In genomic region chr3:156674046-156674910, GRCh38 we compare ENCODE assay signal across 8 cellular contexts. TPM values are rescaled to one million over a fixed set of nuclear protein-coding genes. Genes with fewer than 3 reads are reported as not detected.
DNase-seq lines count a peak whose midpoint lies in the region; ATAC-seq and TF ChIP-seq lines count a peak whose summit lies in the region.

A gene with protein sequence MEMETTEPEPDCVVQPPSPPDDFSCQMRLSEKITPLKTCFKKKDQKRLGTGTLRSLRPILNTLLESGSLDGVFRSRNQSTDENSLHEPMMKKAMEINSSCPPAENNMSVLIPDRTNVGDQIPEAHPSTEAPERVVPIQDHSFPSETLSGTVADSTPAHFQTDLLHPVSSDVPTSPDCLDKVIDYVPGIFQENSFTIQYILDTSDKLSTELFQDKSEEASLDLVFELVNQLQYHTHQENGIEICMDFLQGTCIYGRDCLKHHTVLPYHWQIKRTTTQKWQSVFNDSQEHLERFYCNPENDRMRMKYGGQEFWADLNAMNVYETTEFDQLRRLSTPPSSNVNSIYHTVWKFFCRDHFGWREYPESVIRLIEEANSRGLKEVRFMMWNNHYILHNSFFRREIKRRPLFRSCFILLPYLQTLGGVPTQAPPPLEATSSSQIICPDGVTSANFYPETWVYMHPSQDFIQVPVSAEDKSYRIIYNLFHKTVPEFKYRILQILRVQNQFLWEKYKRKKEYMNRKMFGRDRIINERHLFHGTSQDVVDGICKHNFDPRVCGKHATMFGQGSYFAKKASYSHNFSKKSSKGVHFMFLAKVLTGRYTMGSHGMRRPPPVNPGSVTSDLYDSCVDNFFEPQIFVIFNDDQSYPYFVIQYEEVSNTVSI (plus strand): TSS chr3:156674590. CDS start chr3:156677698, 3,108 bp downstream.

- H3K27me3 ChIP-seq in GM23338 (ENCODE audit: insufficient read depth): peaks cover 16% of the 10 kb centered on the region; the same call in 1 of the 2 replicates
- no peaks in the 10 kb centered on the region for H3K27me3 ChIP-seq in naive thymus-derived CD4-positive, alpha-beta T cell (ENCODE audit: control insufficient read depth in 2 of 2, insufficient read depth in 2 of 2, low read length in 2 of 2)

- peaks cover 13% of the 10 kb centered on the region; the same call in 1 of the 2 replicates for H4K20me1 ChIP-seq in GM23338 (replicated peaks; ENCODE audit: insufficient read depth)

- H3K9me2 ChIP-seq in GM23338 (ENCODE audit: insufficient read depth): no peaks in the 10 kb centered on the region

- DNase-seq in EH (ENCODE audit: low read depth): peak; percentile 98
- peak; percentile 95 for DNase-seq in GM23338 (ENCODE audit: low spot score)
- peak; percentile 98 for DNase-seq in LHCN-M2 (ENCODE audit: low read depth)
- DNase-seq in RPMI7951 (ENCODE audit: low read depth): peak; percentile 98
- DNase-seq in activated T-helper 1 cell treated with anti-CD3 and anti-CD28 coated beads, Interleukin-2, amount 50 U/mL, for 16 hours (ENCODE audit: low read depth in 1 of 2, low spot score in 1 of 2): peak; percentile 99 to 100
- peak; percentile 99 for DNase-seq in fibroblast of gingiva (ENCODE audit: low read depth)
- peak; percentile 95 to 100 (median 98) for DNase-seq in naive thymus-derived CD4-positive, alpha-beta T cell
- DNase-seq in stimulated activated naive B cell treated with anti-CD40 and anti-IgM and Interleukin-4, amounts not matched to agents 10 μg/mL and 1 μg/mL and 100 μg/mL, for 72 hours: peak; percentile 100

- H3K36me3 Mint-ChIP-seq in GM23338 (ENCODE audit: low read depth): peaks cover 13% of the 10 kb centered on the region
- peaks cover 5 to 36% (median 12%) of the 10 kb centered on the region in 5 donors for H3K36me3 Mint-ChIP-seq in naive thymus-derived CD4-positive, alpha-beta T cell
- H3K36me3 Mint-ChIP-seq in stimulated activated naive B cell treated with anti-CD40 and anti-IgM and Interleukin-4, amounts not matched to agents 10 μg/mL and 1 μg/mL and 100 μg/mL, for 72 hours: peaks cover 20% of the 10 kb centered on the region in 2 donors

- POLR2A ChIA-PET in naive thymus-derived CD4-positive, alpha-beta T cell (lab: Charles Lee): interaction anchor here (0.6 to 5.0 kb wide), 24 partner anchors 9 to 501 kb away, joined by 3 to 46 read pairs (median 4); partner anchors contain the start of genes CCNL1 and SSR3

- peaks cover 22% of the 10 kb centered on the region for H3K4me1 Mint-ChIP-seq in GM23338
- H3K4me1 Mint-ChIP-seq in naive thymus-derived CD4-positive, alpha-beta T cell: peaks cover 34 to 44% (median 39%) of the 10 kb centered on the region in 7 donors
- H3K4me1 Mint-ChIP-seq in stimulated activated naive B cell treated with anti-CD40 and anti-IgM and Interleukin-4, amounts not matched to agents 10 μg/mL and 1 μg/mL and 100 μg/mL, for 72 hours: peaks cover 19 to 37% of the 10 kb centered on the region in 2 donors

- H3K36me3 ChIP-seq in GM23338 (ENCODE audit: insufficient read depth): peaks cover 11% of the 10 kb centered on the region
- peaks cover 0 to 13% (median 9%) of the 10 kb centered on the region in 3 experiments for H3K36me3 ChIP-seq in naive thymus-derived CD4-positive, alpha-beta T cell (ENCODE audit: control insufficient read depth in 2 of 3, insufficient read depth in 3 of 3, low read length in 3 of 3)

- CTCF ChIA-PET in naive thymus-derived CD4-positive, alpha-beta T cell (lab: Charles Lee): interaction anchor here (0.8 to 1.3 kb wide), 3 partner anchors 406 to 409 kb away, joined by 3 to 9 read pairs (median 5); no protein-coding TSS in a partner anchor

- intact Hi-C loops in naive thymus-derived CD4-positive, alpha-beta T cell (cut with micrococcal nuclease): loop anchor here (1.0 to 10.0 kb wide), 24 partner anchors 10 to 1971 kb away; partner anchors contain the start of genes CCNL1 (in 2 of the 2), SLC33A1 (in 2 of the 2), SSR3 (in 2 of the 2) and C3orf33 (in 1 of the 2)

- H3K9me3 Mint-ChIP-seq in GM23338: no peaks in the 10 kb centered on the region
- H3K9me3 Mint-ChIP-seq in naive thymus-derived CD4-positive, alpha-beta T cell: no peaks in the 10 kb centered on the region
- H3K9me3 Mint-ChIP-seq in stimulated activated naive B cell treated with anti-CD40 and anti-IgM and Interleukin-4, amounts not matched to agents 10 μg/mL and 1 μg/mL and 100 μg/mL, for 72 hours: no peaks in the 10 kb centered on the region

- peak within 1 kb of the TSS; percentile 86 for H3K4me2 ChIP-seq in GM23338

- peak within 1 kb of the TSS; percentile 94 for H3K4me3 Mint-ChIP-seq in GM23338
- H3K4me3 Mint-ChIP-seq in naive thymus-derived CD4-positive, alpha-beta T cell: peak within 1 kb of the TSS; percentile 94 to 98 (median 97)
- peak within 1 kb of the TSS; percentile 92 to 98 for H3K4me3 Mint-ChIP-seq in stimulated activated naive B cell treated with anti-CD40 and anti-IgM and Interleukin-4, amounts not matched to agents 10 μg/mL and 1 μg/mL and 100 μg/mL, for 72 hours

- H3F3A ChIP-seq in GM23338 (replicated peaks; ENCODE audit: low read depth): 0 out of 2 replicates have a peak, but pooled peaks cover 3% of the 10 kb centered on the region

- H3K9me3 ChIP-seq in naive thymus-derived CD4-positive, alpha-beta T cell (ENCODE audit: control insufficient read depth in 2 of 3, low read length in 3 of 3): no peaks in the 10 kb centered on the region

- 0 out of 2 replicates have a peak, but pooled peaks cover 4% of the 10 kb centered on the region for H3K4me1 ChIP-seq in GM23338 (ENCODE audit: insufficient read depth)
- H3K4me1 ChIP-seq in naive thymus-derived CD4-positive, alpha-beta T cell (ENCODE audit: control insufficient read depth in 2 of 2, insufficient read depth in 2 of 2, low read length in 2 of 2): peaks cover 25 to 28% of the 10 kb centered on the region in 2 donors

- peak within 1 kb of the TSS; percentile 97 for H3K4me3 ChIP-seq in GM23338
- peak within 1 kb of the TSS; percentile 93 for H3K4me3 ChIP-seq in naive thymus-derived CD4-positive, alpha-beta T cell (ENCODE audit: low read length)

- peak; percentile 62 to 81 for TF ChIP-seq CTCF in GM23338 (conservative IDR thresholded peaks at IDR 0.05; ENCODE audit: low read depth in 2 of 2)

- peak; percentile 83 for ATAC-seq in GM23338
- peak; percentile 93 for ATAC-seq in naive thymus-derived CD4-positive, alpha-beta T cell
- ATAC-seq in stimulated activated naive B cell treated with anti-CD40 and anti-IgM and Interleukin-4, amounts not matched to agents 10 μg/mL and 1 μg/mL and 100 μg/mL, for 72 hours (replicated peaks): peak; percentile 83 to 87

- H3K27me3 Mint-ChIP-seq in GM23338 (ENCODE audit: insufficient read depth, low read depth, poor library complexity): peaks cover 3% of the 10 kb centered on the region
- no peaks in the 10 kb centered on the region for H3K27me3 Mint-ChIP-seq in naive thymus-derived CD4-positive, alpha-beta T cell
- no peaks in the 10 kb centered on the region for H3K27me3 Mint-ChIP-seq in stimulated activated naive B cell treated with anti-CD40 and anti-IgM and Interleukin-4, amounts not matched to agents 10 μg/mL and 1 μg/mL and 100 μg/mL, for 72 hours

- peak within 1 kb of the TSS; percentile 70 for H2AFZ ChIP-seq in GM23338

- H3K27ac ChIP-seq in GM23338 (ENCODE audit: low read depth): peak within 1 kb of the TSS; percentile 53; the same call in 1 of the 2 replicates
- H3K27ac ChIP-seq in naive thymus-derived CD4-positive, alpha-beta T cell (ENCODE audit: low read depth, low read length): peak within 1 kb of the TSS; percentile 85

- peaks cover 31% of the 10 kb centered on the region for H3K79me2 ChIP-seq in GM23338 (replicated peaks; ENCODE audit: insufficient read depth)

- H3K27ac Mint-ChIP-seq in GM23338: peak within 1 kb of the TSS; percentile 97
- H3K27ac Mint-ChIP-seq in naive thymus-derived CD4-positive, alpha-beta T cell: peak within 1 kb of the TSS; percentile 94 to 99 (median 97)
- H3K27ac Mint-ChIP-seq in stimulated activated naive B cell treated with anti-CD40 and anti-IgM and Interleukin-4, amounts not matched to agents 10 μg/mL and 1 μg/mL and 100 μg/mL, for 72 hours: peak within 1 kb of the TSS; percentile 96

TF ChIP-seq in GM23338, 12 proteins besides CTCF, POLR2A, EP300 and RAD21 (continues in another document):
- peak; percentile 16; the same call in 1 of the 2 replicates for TF ChIP-seq CREB1 (CRISPR knock-in tag; IDR thresholded peaks at IDR 0.05; ENCODE audit: low read depth)
- TF ChIP-seq EZH2 (IDR thresholded peaks at IDR 0.05; ENCODE audit: low read depth, unreplicated experiment): no peak
- TF ChIP-seq ZNF114 (CRISPR knock-in tag; IDR thresholded peaks at IDR 0.05): no peak
- no peak for TF ChIP-seq EZH2phosphoT487 (IDR thresholded peaks at IDR 0.05; ENCODE audit: unreplicated experiment)
- TF ChIP-seq NANOG (IDR thresholded peaks at IDR 0.05; ENCODE audit: borderline replicate concordance): no peak

RNA-seq across cellular contexts. Expression of the gene that starts here (rescaled TPM):
- 6.9 and 10.2 TPM in 2 replicates for total RNA-seq in GM23338 (2014; rRNA removed; shearing (Covaris generic))
- polyA plus RNA-seq in GM23338 (2016; fragmentation: Nextera tagmentation; extraction: Ambion mirVana): 2.8 and 4.5 TPM in 2 replicates
- total RNA-seq in LHCN-M2 (2014; rRNA removed): 89.9 and 103 TPM in 2 replicates
- polyA plus RNA-seq in LHCN-M2 (2012): 32.7 TPM
- total RNA-seq in RPMI7951 (2014; rRNA removed; shearing (Covaris generic)): 115 and 155 TPM in 2 replicates
- 10 to 100 TPM; 59.2 to 66.6 (median 64.3) TPM for total RNA-seq in naive thymus-derived CD4-positive, alpha-beta T cell
- 1 to 10 TPM; 4.2 to 8.4 TPM for polyA plus RNA-seq in naive thymus-derived CD4-positive, alpha-beta T cell

Comparison
In these comparisons a context has a peak if more than half of its experiments do, and no peak if none do; other contexts are left out.
1. Peak in every context shown above with its lines: DNase-seq, ATAC-seq, H3K4me3 ChIP-seq and H3K27ac ChIP-seq.